8 cellular contexts compared by ENCODE assay signal in the genomic region with DNA sequence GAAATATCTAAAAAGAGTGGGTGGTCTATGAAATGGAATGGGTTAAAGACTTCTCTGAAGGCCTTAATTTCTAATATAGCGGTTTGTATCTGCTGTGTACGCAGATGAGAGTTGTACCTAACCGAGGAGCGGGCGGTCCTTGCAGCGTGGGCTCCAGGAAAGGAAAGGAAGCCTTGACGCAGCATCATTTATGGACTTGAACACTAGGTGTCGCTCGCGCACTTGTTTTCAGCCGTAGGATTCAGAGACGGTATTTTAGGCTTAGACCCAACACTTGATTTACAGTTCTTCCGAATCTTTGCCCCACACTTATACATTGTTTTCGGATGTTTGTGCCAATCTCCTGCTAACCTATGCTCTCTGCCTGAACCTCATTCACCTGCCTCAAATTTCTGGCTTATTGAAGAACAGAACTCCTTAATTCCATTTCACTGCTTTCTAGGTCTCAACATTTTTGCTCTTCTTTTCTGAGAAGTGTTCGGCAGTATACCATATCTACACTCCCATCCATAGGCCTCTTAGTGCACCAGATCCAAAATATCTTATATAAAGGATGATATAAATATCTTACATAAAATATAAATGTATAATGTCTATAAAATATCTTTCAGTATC. TPM values are rescaled to one million over a fixed set of nuclear protein-coding genes. Genes with fewer than 3 reads are reported as not detected.
DNase-seq lines count a peak whose midpoint lies in the region; ATAC-seq lines count a peak whose summit lies in the region.

No MANE protein-coding gene starts in this region.

- peaks cover 10% of the 10 kb centered on the region for H3K9me3 ChIP-seq in mesenchymal stem cell (ENCODE audit: control insufficient read depth, low read length)

- no peak overlapping the region for H2BK120ac ChIP-seq in mesenchymal stem cell (ENCODE audit: low read depth, low read length)

- 9% methylated on average over 14 of the region's 15 CpGs for WGBS in mesenchymal stem cell

- no peak overlapping the region for H2BK15ac ChIP-seq in mesenchymal stem cell (ENCODE audit: low read depth, poor library complexity, severe bottlenecking)

- H3K79me1 ChIP-seq in mesenchymal stem cell (replicated peaks; ENCODE audit: low read length, poor library complexity, severe bottlenecking) = no peaks in the 10 kb centered on the region

- peak overlapping the region; percentile 52 for H3K9ac ChIP-seq in mesenchymal stem cell (ENCODE audit: low read length)

- H3K27me3 ChIP-seq in mesenchymal stem cell (ENCODE audit: control insufficient read depth in 1 of 2, insufficient read depth in 1 of 2, low read length in 2 of 2) = peaks cover 6 to 7% of the 10 kb centered on the region in 2 experiments

- no peaks in the 10 kb centered on the region for H3K4me1 ChIP-seq in mesenchymal stem cell (ENCODE audit: control insufficient read depth, insufficient read depth, low read depth, low read length)

- H2BK5ac ChIP-seq in mesenchymal stem cell (ENCODE audit: low read depth, low read length, poor library complexity, severe bottlenecking) = no peak overlapping the region

- H2AK5ac ChIP-seq in mesenchymal stem cell (ENCODE audit: low read length, severe bottlenecking) = no peak overlapping the region

- H2AFZ ChIP-seq in mesenchymal stem cell (ENCODE audit: low read depth, low read length) = no peak overlapping the region

- H3K4me2 ChIP-seq in mesenchymal stem cell (ENCODE audit: low read length, poor library complexity, severe bottlenecking) = peak overlapping the region; percentile 42

- H4K91ac ChIP-seq in mesenchymal stem cell (ENCODE audit: low read length) = no peak overlapping the region

- H2BK12ac ChIP-seq in mesenchymal stem cell (ENCODE audit: low read length in 2 of 2) = no peak overlapping the region

- H3K27ac ChIP-seq in mesenchymal stem cell (ENCODE audit: low read length, poor library complexity, severe bottlenecking) = no peak overlapping the region

- DNase-seq in CMK (ENCODE audit: low read depth) (peak; percentile 42), NCI-H748 treated with DMSO at 0.1 percent for 48 hours (lab: John Stamatoyannopoulos, UW) (peak; percentile 43), mesenchymal stem cell (peak; percentile 75)
- peak; percentile 75 to 81 for DNase-seq in activated CD4-positive, alpha-beta T cell treated with anti-CD3 and anti-CD28 coated beads, Interleukin-2, amount 50 U/mL, for 48 hours
- peak; percentile 36 for DNase-seq in effector CD8-positive, alpha-beta T cell (lab: John Stamatoyannopoulos, UW)
- DNase-seq in stimulated activated CD8-positive, alpha-beta memory T cell treated with anti-CD3 and anti-CD28 coated beads, Interleukin-15, amount 100 ng/mL, for 48 hours (ENCODE audit: low read depth in 2 of 2) = peak; percentile 29 to 37

- H3K4ac ChIP-seq in mesenchymal stem cell (ENCODE audit: low read depth in 1 of 2, low read length in 2 of 2) = no peak overlapping the region

- peak overlapping the region in 1 of 2 experiments; percentile 45 for H3K4me3 ChIP-seq in mesenchymal stem cell (ENCODE audit: insufficient read depth in 1 of 2, low read depth in 1 of 2, low read length in 2 of 2)

- H3K36me3 ChIP-seq in mesenchymal stem cell (ENCODE audit: control insufficient read depth in 1 of 2, insufficient read depth in 2 of 2, low read depth in 1 of 2, low read length in 2 of 2) = no peaks in the 10 kb centered on the region

- no peak overlapping the region for H3K18ac ChIP-seq in mesenchymal stem cell (ENCODE audit: low read depth in 1 of 2, low read length in 2 of 2)

- no peak overlapping the region for H4K8ac ChIP-seq in mesenchymal stem cell (ENCODE audit: low read length)

- no peak overlapping the region for H3K23ac ChIP-seq in mesenchymal stem cell (ENCODE audit: low read length in 2 of 2)

- no peak overlapping the region for H3K14ac ChIP-seq in mesenchymal stem cell (ENCODE audit: low read length in 2 of 2)

- ATAC-seq in GM19452 (IDR thresholded peaks at IDR 0.05; ENCODE audit: unreplicated experiment) (peak; percentile 97), HG03521 (IDR thresholded peaks at IDR 0.05; ENCODE audit: unreplicated experiment) (peak; percentile 94)

RNA-seq across cellular contexts. Expression of a gene that starts 48.9 kb away (rescaled TPM):
- polyA plus RNA-seq in mesenchymal stem cell (2013, experiment 1 of 2) = 8.1 TPM
- polyA plus RNA-seq in mesenchymal stem cell (2013, experiment 2 of 2) = 8.5 TPM
